In the genomic region with DNA sequence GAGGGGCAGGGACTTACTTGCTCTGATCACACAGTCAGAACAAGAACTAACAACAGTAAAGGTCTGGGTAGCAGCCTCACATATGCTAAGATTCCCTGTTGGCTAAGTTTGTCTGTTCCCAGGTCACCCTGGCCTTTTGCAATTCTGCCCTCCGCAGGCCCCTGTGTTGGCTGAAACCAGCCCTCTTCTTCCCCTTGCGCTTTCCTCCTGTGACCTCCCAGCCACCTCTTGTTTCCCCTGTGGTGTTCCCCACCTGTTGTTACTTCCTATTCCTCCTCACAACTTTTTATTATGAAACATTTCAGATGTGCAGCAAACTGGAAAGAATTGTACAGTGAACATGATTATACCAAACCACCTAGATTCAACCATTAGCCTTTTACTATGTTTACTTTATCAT, we compare ENCODE assay signal across 10 cellular contexts. TPM values are rescaled to one million over a fixed set of nuclear protein-coding genes. Genes with fewer than 3 reads are reported as not detected.
DNase-seq lines count a peak whose midpoint lies in the region; ATAC-seq lines count a peak whose summit lies in the region.
"Had no signal": no experiment of that assay in that cellular context is flagged by ENCODE, and none has a peak within 500 bp of the region (broad histone marks: within the 10 kb centered on the region; RNA-seq: fewer than 3 reads in every experiment).

No MANE protein-coding gene starts in this region.

- H3K27me3 Mint-ChIP-seq in activated naive CD8-positive, alpha-beta T cell treated with anti-CD3 and anti-CD28 coated beads for 36 hours, result no peaks in the 10 kb centered on the region

- peak overlapping the region; percentile 2 for H3K27ac Mint-ChIP-seq in activated naive CD8-positive, alpha-beta T cell treated with anti-CD3 and anti-CD28 coated beads for 36 hours

- no peak overlapping the region for H3K27ac ChIP-seq in caudate nucleus (ENCODE audit: low read depth, low read length)
- H3K27ac ChIP-seq: 22Rv1 had no signal

- DNase-seq in DMS 273 (lab: John Stamatoyannopoulos, UW; ENCODE audit: unreplicated experiment) (peak; percentile 18), DMS 273 treated with DMSO at 0.1 percent for 48 hours (lab: John Stamatoyannopoulos, UW) (no peak), sciatic nerve (ENCODE audit: low spot score) (peak; percentile 28), DMS153 (lab: John Stamatoyannopoulos, UW) (no peak), caudate nucleus (lab: John Stamatoyannopoulos, UW) (no peak)
- DNase-seq in activated naive CD8-positive, alpha-beta T cell treated with anti-CD3 and anti-CD28 coated beads for 36 hours, result no peak
- DNase-seq: NCI-H510A had no signal

- H3K9me3 Mint-ChIP-seq in activated naive CD8-positive, alpha-beta T cell treated with anti-CD3 and anti-CD28 coated beads for 36 hours, result no peaks in the 10 kb centered on the region

- peaks cover 6% of the 10 kb centered on the region for H3K36me3 Mint-ChIP-seq in activated naive CD8-positive, alpha-beta T cell treated with anti-CD3 and anti-CD28 coated beads for 36 hours

- peak overlapping the region; percentile 19 for H3K4me3 Mint-ChIP-seq in activated naive CD8-positive, alpha-beta T cell treated with anti-CD3 and anti-CD28 coated beads for 36 hours

- ATAC-seq in HG03196 (IDR thresholded peaks at IDR 0.05; ENCODE audit: unreplicated experiment) (peak; percentile 38), sciatic nerve (peak; percentile 45), GM21825 (IDR thresholded peaks at IDR 0.05; ENCODE audit: unreplicated experiment) (no peak)

- intact Hi-C loops in sciatic nerve (cut with DNase I), result no loop called here

- H3K4me1 Mint-ChIP-seq in activated naive CD8-positive, alpha-beta T cell treated with anti-CD3 and anti-CD28 coated beads for 36 hours, result peaks cover 83% of the 10 kb centered on the region

RNA-seq across cellular contexts. Expression of a gene that starts 23.4 kb away (rescaled TPM):
- 10 to 100 TPM; 53.5 to 57.8 TPM for total RNA-seq in activated naive CD8-positive, alpha-beta T cell treated with anti-CD3 and anti-CD28 coated beads for 36 hours
- 56.3 TPM for total RNA-seq in sciatic nerve

Comparison
In these comparisons a context has a peak if more than half of its experiments do, and no peak if none do; other contexts are left out.
1. DNase-seq: peak in DMS 273 (single experiment) and sciatic nerve (single experiment); none in DMS 273 treated with DMSO at 0.1 percent for 48 hours (single experiment), activated naive CD8-positive, alpha-beta T cell treated with anti-CD3 and anti-CD28 coated beads for 36 hours (single experiment), DMS153 (single experiment) and caudate nucleus (0 of 61).